In the genomic region with DNA sequence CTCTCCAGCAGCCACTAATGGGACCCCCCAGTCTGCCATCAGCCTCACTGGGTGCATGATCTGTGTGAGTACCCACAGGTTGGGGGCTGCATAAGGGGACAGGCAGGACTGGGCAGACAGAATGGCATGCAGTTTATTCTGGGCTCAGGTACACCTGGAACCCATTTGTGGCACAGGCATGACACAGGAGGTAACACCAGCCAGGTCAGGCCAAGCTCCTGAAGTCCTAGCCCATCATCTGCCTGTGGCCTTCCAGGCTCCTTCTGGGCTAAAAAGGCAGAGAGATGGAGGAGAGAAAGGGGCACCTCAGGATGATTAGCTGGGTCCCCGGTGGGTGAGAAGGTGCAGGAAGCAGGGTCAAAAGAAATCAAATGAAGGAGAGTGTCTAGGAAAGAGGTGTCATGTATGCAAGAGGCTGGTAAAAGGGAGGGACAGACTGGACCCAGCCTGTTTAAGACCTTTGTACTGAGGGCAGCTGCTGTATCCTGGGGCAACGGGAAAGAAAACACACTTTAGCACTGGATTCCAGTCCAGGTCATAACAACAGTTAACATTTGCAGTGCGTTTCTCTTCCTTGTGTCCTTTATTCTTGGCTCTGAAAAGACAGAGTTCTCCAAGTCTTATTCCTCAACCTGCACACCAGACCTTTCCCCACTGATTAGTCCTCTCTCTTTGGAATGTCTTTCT, we compare ENCODE assay signal across 18 cellular contexts. TPM values are rescaled to one million over a fixed set of nuclear protein-coding genes. Genes with fewer than 3 reads are reported as not detected.
DNase-seq lines count a peak whose midpoint lies in the region; ATAC-seq, FAIRE-seq and TF ChIP-seq lines count a peak whose summit lies in the region.
"Had no signal": no experiment of that assay in that cellular context is flagged by ENCODE, and none has a peak within 500 bp of the region (broad histone marks: within the 10 kb centered on the region; RNA-seq: fewer than 3 reads in every experiment).

No MANE protein-coding gene starts in this region.

- no peak overlapping the region for H2AFZ ChIP-seq in K562 (ENCODE audit: low read depth, low read length)

- TF ChIP-seq RAD21 in K562 (CRISPR knock-in tag; conservative IDR thresholded peaks at IDR 0.05 in 1 of 2, IDR thresholded peaks at IDR 0.05 in 1 of 2) (no peak), liver (IDR thresholded peaks at IDR 0.05) (peak; percentile 28 to 31)

- H3K9me3 Mint-ChIP-seq in activated CD4-positive, alpha-beta T cell treated with anti-CD3 and anti-CD28 coated beads, Interleukin-2, amount 10 ng/mL, durations not matched to agents 24 days and 14 days, result peaks cover 3% of the 10 kb centered on the region
- H3K9me3 Mint-ChIP-seq: CD4-positive, alpha-beta T cell; dendritic cell treated with granulocyte-macrophage colony-stimulating factor and Interleukin-4, amounts not matched to agents 40 ng/mL and 50 ng/mL, for 4 days; stimulated activated effector memory CD8-positive, alpha-beta T cell treated with anti-CD3 and anti-CD28 coated beads, Interleukin-12 subunit alpha, Interleukin-12 subunit beta, amount 100 ng/mL, for 72 hours had no signal

- in situ Hi-C loops in K562 (cut with MboI) (no loop called here), transverse colon (cut with MboI; ENCODE audit: low pct_ligation_motif_present in 1 of 4, low pct_unique_long_range_greater_than_20kb in 1 of 4, low sequenced_read_pairs in 3 of 4) (loop anchor here in 1 of 4 donors (25.0 kb wide), 1 partner anchor 116 kb away; no protein-coding TSS in a partner anchor), HAP-1 (cut with MboI; ENCODE audit: low sequenced_read_pairs) (no loop called here), ACHN (cut with HindIII; ENCODE audit: low pct_ligation_motif_present, low pct_unique_long_range_greater_than_20kb, low sequenced_read_pairs) (no loop called here)

- H3K9me3 ChIP-seq in K562 (replicated peaks; ENCODE audit: control insufficient read depth, insufficient read depth, low read depth, low read length), result no peaks in the 10 kb centered on the region
- H3K9me3 ChIP-seq in liver (ENCODE audit: control insufficient read depth in 4 of 4, low read length in 3 of 4), result no peaks in the 10 kb centered on the region
- no peaks in the 10 kb centered on the region for H3K9me3 ChIP-seq in transverse colon
- no peaks in the 10 kb centered on the region for H3K9me3 ChIP-seq in HAP-1
- H3K9me3 ChIP-seq: ovary had no signal

- H3K27me3 Mint-ChIP-seq in activated CD4-positive, alpha-beta T cell treated with anti-CD3 and anti-CD28 coated beads, Interleukin-2, amount 10 ng/mL, durations not matched to agents 24 days and 14 days, result peaks cover 16% of the 10 kb centered on the region

- TF ChIP-seq CTCF in K562 (IDR thresholded peaks at IDR 0.05 in 2 of 3, conservative IDR thresholded peaks at IDR 0.05 in 1 of 3; ENCODE audit: insufficient read depth in 2 of 3, low read depth in 1 of 3, low read length in 3 of 3) (no peak), liver (IDR thresholded peaks at IDR 0.05; ENCODE audit: low read depth, low read length, missing input control) (no peak), transverse colon (IDR thresholded peaks at IDR 0.05) (no peak)

- TF ChIP-seq POLR2A in K562 (conservative IDR thresholded peaks at IDR 0.05) (no peak), transverse colon (IDR thresholded peaks at IDR 0.05) (peak; percentile 49)

- no peaks in the 10 kb centered on the region for H3K9me1 ChIP-seq in K562 (ENCODE audit: control insufficient read depth, insufficient read depth, low read length)

- H3K27ac ChIP-seq in K562 (ENCODE audit: extremely low read depth, low read depth, low read length) (no peak overlapping the region), liver (ENCODE audit: low read depth in 1 of 2, low read length in 2 of 2) (peak overlapping the region; percentile 26 to 79), transverse colon (peak overlapping the region; percentile 82 to 86 (median 84))
- H3K27ac ChIP-seq: ovary had no signal

- no peaks in the 10 kb centered on the region for H3K4me1 Mint-ChIP-seq in activated CD4-positive, alpha-beta T cell treated with anti-CD3 and anti-CD28 coated beads, Interleukin-2, amount 10 ng/mL, durations not matched to agents 24 days and 14 days
- H3K4me1 Mint-ChIP-seq: stimulated activated effector memory CD8-positive, alpha-beta T cell treated with anti-CD3 and anti-CD28 coated beads, Interleukin-12 subunit alpha, Interleukin-12 subunit beta, amount 100 ng/mL, for 72 hours had no signal

- H3K79me2 ChIP-seq in K562 (ENCODE audit: control insufficient read depth, insufficient read depth, low read length), result no peaks in the 10 kb centered on the region

- H3K9ac ChIP-seq in K562 (ENCODE audit: insufficient read depth in 1 of 2, low read depth in 2 of 2, low read length in 2 of 2) (no peak overlapping the region), liver (ENCODE audit: low read depth in 1 of 2, low read length in 2 of 2) (peak overlapping the region in 1 of 2 donors; percentile 61)

- 3% methylated on average over 3 of the region's 3 CpGs for WGBS in K562 (ENCODE audit: insufficient coverage, low coverage, missing lambda C conversion rate)
- WGBS in liver, result 20% methylated on average over 3 of the region's 3 CpGs
- WGBS in transverse colon (ENCODE audit: low coverage in 1 of 2), 2 donors, result 35 to 40% methylated on average over 3 of the region's 3 CpGs

- FAIRE-seq in K562 (lab: Jason Lieb, UNC), result no peak

- no peak overlapping the region for H3K4me2 ChIP-seq in K562 (ENCODE audit: insufficient read depth, low read length)

- no peak for TF ChIP-seq EP300 in K562 (IDR thresholded peaks at IDR 0.05; ENCODE audit: low read length)
- peak; percentile 62 for TF ChIP-seq EP300 in transverse colon (IDR thresholded peaks at IDR 0.05; ENCODE audit: low read depth)

- no peak overlapping the region for H3K27ac Mint-ChIP-seq in activated CD4-positive, alpha-beta T cell treated with anti-CD3 and anti-CD28 coated beads, Interleukin-2, amount 10 ng/mL, durations not matched to agents 24 days and 14 days
- H3K27ac Mint-ChIP-seq: CD4-positive, alpha-beta T cell; dendritic cell treated with granulocyte-macrophage colony-stimulating factor and Interleukin-4, amounts not matched to agents 40 ng/mL and 50 ng/mL, for 4 days; stimulated activated effector memory CD8-positive, alpha-beta T cell treated with anti-CD3 and anti-CD28 coated beads, Interleukin-12 subunit alpha, Interleukin-12 subunit beta, amount 100 ng/mL, for 72 hours had no signal

- H3K36me3 ChIP-seq in K562 (ENCODE audit: control insufficient read depth, insufficient read depth, low read length) (no peaks in the 10 kb centered on the region), liver (ENCODE audit: control insufficient read depth in 4 of 4, insufficient read depth in 3 of 4, low read depth in 1 of 4, low read length in 3 of 4) (no peaks in the 10 kb centered on the region), transverse colon (no peaks in the 10 kb centered on the region), HAP-1 (replicated peaks) (no peaks in the 10 kb centered on the region)
- H3K36me3 ChIP-seq: ovary had no signal

- no peaks in the 10 kb centered on the region for H3K36me3 Mint-ChIP-seq in activated CD4-positive, alpha-beta T cell treated with anti-CD3 and anti-CD28 coated beads, Interleukin-2, amount 10 ng/mL, durations not matched to agents 24 days and 14 days (ENCODE audit: low read depth)
- H3K36me3 Mint-ChIP-seq: stimulated activated effector memory CD8-positive, alpha-beta T cell treated with anti-CD3 and anti-CD28 coated beads, Interleukin-12 subunit alpha, Interleukin-12 subunit beta, amount 100 ng/mL, for 72 hours had no signal

- peaks cover 0 to 4% of the 10 kb centered on the region in 2 experiments; a peak in 2 of 5 replicates for H3K27me3 ChIP-seq in K562 (ENCODE audit: control insufficient read depth in 2 of 2, insufficient read depth in 2 of 2, low read length in 2 of 2)
- no peaks in the 10 kb centered on the region for H3K27me3 ChIP-seq in liver (ENCODE audit: control insufficient read depth in 4 of 4, insufficient read depth in 4 of 4, low read length in 3 of 4)
- no peaks in the 10 kb centered on the region for H3K27me3 ChIP-seq in transverse colon
- no peaks in the 10 kb centered on the region for H3K27me3 ChIP-seq in HAP-1 (ENCODE audit: low read depth)
- H3K27me3 ChIP-seq: ovary had no signal

- DNase-seq in activated CD4-positive, alpha-beta T cell treated with anti-CD3 and anti-CD28 coated beads, Interleukin-2, amount 10 ng/mL, durations not matched to agents 24 days and 14 days, result peak; percentile 52
- DNase-seq in activated CD4-positive, alpha-beta T cell treated with anti-CD3 and anti-CD28 coated beads, Interleukin-2, amount 50 U/mL, for 48 hours, result no peak
- no peak for DNase-seq in K562 (ENCODE audit: extremely low read depth in 1 of 4, low spot score in 3 of 4)
- DNase-seq in transverse colon, result peak; percentile 70
- DNase-seq in HAP-1 (ENCODE audit: low spot score in 2 of 2), result no peak
- DNase-seq in ACHN, result no peak
- DNase-seq: activated CD4-positive, alpha-beta T cell treated with anti-CD3 and anti-CD28 coated beads for 1 hour; activated CD8-positive, alpha-beta memory T cell treated with anti-CD3 and anti-CD28 coated beads, Interleukin-2, amount 50 U/mL, for 48 hours; CD4-positive, alpha-beta T cell; erythroblast; NCI-H1694 treated with DMSO at 0.1 percent for 48 hours; NCI-H446; ovary; SHP77 treated with DMSO at 0.1 percent for 48 hours had no signal

- BruUV-seq in K562 (replicated peaks; lab: Mats Ljungman, UMichigan), result no TSS peak

- H3K4me1 ChIP-seq in K562 (replicated peaks in 1 of 2; ENCODE audit: control insufficient read depth in 2 of 2, insufficient read depth in 2 of 2, low read length in 2 of 2) (no peaks in the 10 kb centered on the region), liver (ENCODE audit: control insufficient read depth in 4 of 4, insufficient read depth in 4 of 4, low read length in 3 of 4) (peaks cover 2 to 13% (median 10%) of the 10 kb centered on the region in 4 donors), transverse colon (peaks cover 0 to 36% (median 14%) of the 10 kb centered on the region in 4 donors), HAP-1 (peaks cover 6% of the 10 kb centered on the region; the same call in 1 of the 2 replicates)

- H4K20me1 ChIP-seq in K562 (replicated peaks; ENCODE audit: control insufficient read depth, insufficient read depth, low read length), result no peaks in the 10 kb centered on the region

- CTCF ChIA-PET in K562 (lab: Yijun Ruan, JAX; ENCODE audit: low intra/inter-chr PET ratio), result no interaction called here

- intact Hi-C loops in activated CD4-positive, alpha-beta T cell treated with anti-CD3 and anti-CD28 coated beads, Interleukin-2, amount 10 ng/mL, durations not matched to agents 24 days and 14 days (cut with micrococcal nuclease), result no loop called here
- intact Hi-C loops in K562 (cut with micrococcal nuclease), result no loop called here
- intact Hi-C loops in transverse colon (cut with DNase I; ENCODE audit: low total_unique reads), result no loop called here

- H3K4me3 ChIP-seq in K562 (no peak overlapping the region), liver (ENCODE audit: low read depth in 1 of 3, low read length in 3 of 3) (no peak overlapping the region), transverse colon (no peak overlapping the region), HAP-1 (no peak overlapping the region)
- H3K4me3 ChIP-seq: ovary had no signal

- POLR2A ChIA-PET in K562 (lab: Yijun Ruan, JAX), result no interaction called here

- ATAC-seq in K562, result no peak
- ATAC-seq in GM21423 (IDR thresholded peaks at IDR 0.05; ENCODE audit: unreplicated experiment), result no peak
- ATAC-seq: stimulated activated effector memory CD8-positive, alpha-beta T cell treated with anti-CD3 and anti-CD28 coated beads, Interleukin-12 subunit alpha, Interleukin-12 subunit beta, amount 100 ng/mL, for 72 hours had no signal

- no peak overlapping the region for H3K4me3 Mint-ChIP-seq in activated CD4-positive, alpha-beta T cell treated with anti-CD3 and anti-CD28 coated beads, Interleukin-2, amount 10 ng/mL, durations not matched to agents 24 days and 14 days
- H3K4me3 Mint-ChIP-seq: CD4-positive, alpha-beta T cell; dendritic cell treated with granulocyte-macrophage colony-stimulating factor and Interleukin-4, amounts not matched to agents 40 ng/mL and 50 ng/mL, for 4 days; stimulated activated effector memory CD8-positive, alpha-beta T cell treated with anti-CD3 and anti-CD28 coated beads, Interleukin-12 subunit alpha, Interleukin-12 subunit beta, amount 100 ng/mL, for 72 hours had no signal

RNA-seq across cellular contexts. Expression of gene DGKH, which starts 20.2 kb away (rescaled TPM):
- 13.4 and 17.9 TPM in 2 replicates for total RNA-seq in activated CD4-positive, alpha-beta T cell treated with anti-CD3 and anti-CD28 coated beads, Interleukin-2, amount 10 ng/mL, durations not matched to agents 24 days and 14 days
- 12.5 and 31.3 TPM in 2 replicates for total RNA-seq in K562 (2011; cell fraction: chromatin; rRNA removed; ENCODE audit: low replicate concordance)
- 5.2 and 5.9 TPM in 2 replicates for total RNA-seq in K562 (2011; cell fraction: nucleolus; rRNA removed)
- total RNA-seq in K562 (2011; cell fraction: nucleoplasm; rRNA removed), result 16.3 and 34.4 TPM in 2 replicates
- 2.0 TPM in 2 replicates for total RNA-seq in K562 (2014; rRNA removed)
- total RNA-seq in K562 (2014; rRNA removed; fragmentation: Illumina TruSeq; extraction: Trizol), result 4.4 and 5.7 TPM in 2 replicates
- total RNA-seq in K562 (2015; rRNA removed; fragmentation: Illumina TruSeq; extraction: Trizol), result 3.3 and 3.5 TPM in 2 replicates
- total RNA-seq in K562 (2021), result 3.9 and 4.1 TPM in 2 replicates
- 2.7 and 3.1 TPM in 2 replicates for polyA plus RNA-seq in K562 (2011; rRNA removed)
- polyA plus RNA-seq in K562 (2011; cell fraction: cytosol; rRNA removed), result 0.76 and 1.4 TPM in 2 replicates
- 3.7 and 4.1 TPM in 2 replicates for polyA plus RNA-seq in K562 (2011; cell fraction: nucleus; rRNA removed)
- 1.5 and 1.8 TPM in 2 replicates for polyA plus RNA-seq in K562 (2012)
- polyA plus RNA-seq in K562 (2014; fragmentation: Illumina TruSeq; extraction: Trizol), result 2.5 and 3.6 TPM in 2 replicates
- polyA plus RNA-seq in K562 (2014; fragmentation: Nextera tagmentation; extraction: Ambion mirVana), result under 1 TPM; 0.38 to 0.77 TPM
- 1.5 and 1.6 TPM in 2 replicates for polyA plus RNA-seq in K562 (2014; rRNA removed)
- polyA minus RNA-seq in K562 (2011; rRNA and poly(A)+ RNA removed), result 15.6 and 19.6 TPM in 2 replicates
- 3.5 and 3.6 TPM in 2 replicates for polyA minus RNA-seq in K562 (2011; cell fraction: cytosol; rRNA and poly(A)+ RNA removed)
- polyA minus RNA-seq in K562 (2011; cell fraction: nucleus; rRNA and poly(A)+ RNA removed), result 6.2 and 12.8 TPM in 2 replicates
- 1 to 10 TPM; 1.6 to 3.7 TPM for total RNA-seq in liver
- under 1 TPM; 0.25 to 0.30 TPM for polyA plus RNA-seq in liver
- 10 to 100 TPM; 19.4 to 35.6 (median 25.0) TPM for total RNA-seq in transverse colon

Comparison
In these comparisons a context has a peak if more than half of its experiments do, and no peak if none do; other contexts are left out.
1. DNase-seq: peak in activated CD4-positive, alpha-beta T cell treated with anti-CD3 and anti-CD28 coated beads, Interleukin-2, amount 10 ng/mL, durations not matched to agents 24 days and 14 days (single experiment) and transverse colon (single experiment); none in activated CD4-positive, alpha-beta T cell treated with anti-CD3 and anti-CD28 coated beads, Interleukin-2, amount 50 U/mL, for 48 hours (0 of 2), K562 (0 of 4), HAP-1 (0 of 2) and ACHN (single experiment).